Comparison of ENCODE assay signal across 14 cellular contexts in the genomic region with DNA sequence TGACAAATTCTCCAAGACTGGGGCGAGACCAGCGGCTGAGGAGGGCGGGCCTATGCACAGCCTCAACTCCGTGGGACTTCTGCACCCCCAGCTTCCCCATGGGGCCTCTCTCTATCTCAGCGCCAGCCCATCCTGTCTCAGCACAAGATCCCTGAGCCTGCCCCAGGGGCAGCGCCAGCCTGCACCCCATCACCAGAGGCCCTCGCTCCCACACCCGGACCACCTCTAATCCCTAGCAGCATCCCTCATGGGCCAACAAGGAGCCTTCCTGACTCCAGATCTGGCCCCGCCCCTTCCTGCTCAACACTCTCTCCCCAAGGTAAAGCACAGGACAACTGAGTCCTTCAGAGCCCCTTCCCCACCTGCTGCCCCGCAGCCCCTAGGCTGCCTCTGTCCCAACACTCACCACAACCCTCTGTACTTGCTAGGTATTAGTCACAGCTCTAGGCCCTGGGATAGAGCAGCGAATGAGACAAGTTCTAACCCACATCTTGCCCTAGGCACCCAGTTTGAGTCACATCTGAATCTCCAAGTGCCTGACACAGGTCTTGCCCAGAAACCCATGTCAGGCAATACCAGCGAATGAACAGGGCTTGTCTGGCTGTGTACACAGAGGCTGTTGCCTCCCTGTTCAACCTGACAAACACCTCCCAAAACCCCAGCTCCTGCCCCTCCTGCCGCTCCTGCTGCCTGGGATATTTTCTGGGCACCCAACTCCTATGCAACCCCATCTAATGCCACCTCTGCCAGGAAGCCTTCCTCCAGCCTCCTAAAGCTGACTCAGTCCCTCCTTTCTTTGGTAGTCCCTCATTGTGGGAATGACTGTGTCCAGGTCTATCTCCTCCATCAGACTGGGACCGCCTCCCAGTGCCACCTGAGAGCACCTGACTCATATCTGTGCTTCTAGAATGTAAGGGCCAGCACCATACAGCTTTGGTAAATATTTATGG. TPM values are rescaled to one million over a fixed set of nuclear protein-coding genes. Genes with fewer than 3 reads are reported as not detected.
A peak's percentile ranks its signal among the peaks of the same experiment; 100 is the strongest.
DNase-seq lines count a peak whose midpoint lies in the region; ATAC-seq, FAIRE-seq and TF ChIP-seq lines count a peak whose summit lies in the region.
"Had no signal": no experiment of that assay in that cellular context is flagged by ENCODE, and none has a peak within 500 bp of the region (broad histone marks: within the 10 kb centered on the region; RNA-seq: fewer than 3 reads in every experiment).

No MANE protein-coding gene starts in this region.

- WGBS in pancreas, 2 donors = 90% methylated on average over 14 of the region's 14 CpGs

- H3K4me1 Mint-ChIP-seq in stimulated activated naive B cell treated with anti-CD40 and anti-IgM and Interleukin-4, amounts not matched to agents 10 μg/mL and 1 μg/mL and 100 μg/mL, for 72 hours = peaks cover 5 to 9% of the 10 kb centered on the region in 2 donors

- peak overlapping the region; percentile 79 to 87 for H3K27ac Mint-ChIP-seq in activated naive CD4-positive, alpha-beta T cell treated with anti-CD3 and anti-CD28 coated beads, Interleukin-2, amount 50 U/mL, for 72 hours
- H3K27ac Mint-ChIP-seq in stimulated activated naive B cell treated with anti-CD40 and anti-IgM and Interleukin-4, amounts not matched to agents 10 μg/mL and 1 μg/mL and 100 μg/mL, for 72 hours = no peak overlapping the region
- H3K27ac Mint-ChIP-seq: activated naive CD4-positive, alpha-beta T cell treated with anti-CD3 and anti-CD28 coated beads, Interleukin-2, amount 50 U/mL, for 24 hours; T-helper 17 cell had no signal

- DNase-seq in activated naive CD4-positive, alpha-beta T cell treated with anti-CD3 and anti-CD28 coated beads, Interleukin-2, amount 50 U/mL, for 72 hours (ENCODE audit: low spot score in 2 of 2) = peak; percentile 65
- no peak for DNase-seq in activated naive CD4-positive, alpha-beta T cell (lab: John Stamatoyannopoulos, UW)
- DNase-seq in NCI-H226 (peak; percentile 66), epithelial cell of esophagus (ENCODE audit: low read depth) (peak; percentile 100), SK-N-DZ (ENCODE audit: low spot score) (no peak), pancreas (no peak), erythroblast (lab: John Stamatoyannopoulos, UW) (no peak)
- no peak for DNase-seq in stimulated activated naive B cell treated with anti-CD40 and anti-IgM and Interleukin-4, amounts not matched to agents 10 μg/mL and 1 μg/mL and 100 μg/mL, for 72 hours
- DNase-seq: CD8-positive, alpha-beta memory T cell; naive B cell; NCI-H526 treated with DMSO at 0.1 percent for 48 hours; T-helper 17 cell had no signal

- ATAC-seq in activated naive CD4-positive, alpha-beta T cell treated with anti-CD3 and anti-CD28 coated beads, Interleukin-2, amount 50 U/mL, for 72 hours = peak; percentile 93 to 97
- ATAC-seq in stimulated activated naive B cell treated with anti-CD40 and anti-IgM and Interleukin-4, amounts not matched to agents 10 μg/mL and 1 μg/mL and 100 μg/mL, for 72 hours (replicated peaks) = peak; percentile 63 to 83
- no peak for ATAC-seq in pancreas
- ATAC-seq: T-helper 17 cell had no signal

- intact Hi-C loops in pancreas (cut with DNase I) = no loop called here

- H3K27me3 Mint-ChIP-seq in stimulated activated naive B cell treated with anti-CD40 and anti-IgM and Interleukin-4, amounts not matched to agents 10 μg/mL and 1 μg/mL and 100 μg/mL, for 72 hours = no peaks in the 10 kb centered on the region
- H3K27me3 Mint-ChIP-seq: activated naive CD4-positive, alpha-beta T cell treated with anti-CD3 and anti-CD28 coated beads, Interleukin-2, amount 50 U/mL, for 24 hours; naive B cell had no signal

- H3K36me3 Mint-ChIP-seq in activated naive CD4-positive, alpha-beta T cell treated with anti-CD3 and anti-CD28 coated beads, Interleukin-2, amount 50 U/mL, for 72 hours = no peaks in the 10 kb centered on the region
- H3K36me3 Mint-ChIP-seq in stimulated activated naive B cell treated with anti-CD40 and anti-IgM and Interleukin-4, amounts not matched to agents 10 μg/mL and 1 μg/mL and 100 μg/mL, for 72 hours = no peaks in the 10 kb centered on the region
- H3K36me3 Mint-ChIP-seq: activated naive CD4-positive, alpha-beta T cell treated with anti-CD3 and anti-CD28 coated beads, Interleukin-2, amount 50 U/mL, for 24 hours; CD8-positive, alpha-beta memory T cell; naive B cell had no signal

- H3K4me3 Mint-ChIP-seq in stimulated activated naive B cell treated with anti-CD40 and anti-IgM and Interleukin-4, amounts not matched to agents 10 μg/mL and 1 μg/mL and 100 μg/mL, for 72 hours = no peak overlapping the region
- H3K4me3 Mint-ChIP-seq: activated naive CD4-positive, alpha-beta T cell treated with anti-CD3 and anti-CD28 coated beads, Interleukin-2, amount 50 U/mL, for 24 hours; CD8-positive, alpha-beta memory T cell; naive B cell; T-helper 17 cell had no signal

- H3K4me3 ChIP-seq in epithelial cell of esophagus (ENCODE audit: low read length) = no peak overlapping the region
- no peak overlapping the region for H3K4me3 ChIP-seq in pancreas

- H3K9me3 ChIP-seq in pancreas = no peaks in the 10 kb centered on the region

- FAIRE-seq in pancreas (lab: Jason Lieb, UNC) = no peak

- no peak for TF ChIP-seq CTCF in epithelial cell of esophagus (IDR thresholded peaks at IDR 0.05; ENCODE audit: insufficient read depth, low read depth, low read length, missing control alignments)
- TF ChIP-seq CTCF in pancreas (IDR thresholded peaks at IDR 0.05) = no peak

- no peaks in the 10 kb centered on the region for H3K4me1 ChIP-seq in pancreas

- H3K27me3 ChIP-seq in pancreas = no peaks in the 10 kb centered on the region

- no peak for TF ChIP-seq POLR2A in erythroblast (IDR thresholded peaks at IDR 0.05; ENCODE audit: low read length)

- H3K9me3 Mint-ChIP-seq in activated naive CD4-positive, alpha-beta T cell treated with anti-CD3 and anti-CD28 coated beads, Interleukin-2, amount 50 U/mL, for 72 hours = no peaks in the 10 kb centered on the region
- H3K9me3 Mint-ChIP-seq in stimulated activated naive B cell treated with anti-CD40 and anti-IgM and Interleukin-4, amounts not matched to agents 10 μg/mL and 1 μg/mL and 100 μg/mL, for 72 hours = no peaks in the 10 kb centered on the region
- H3K9me3 Mint-ChIP-seq: activated naive CD4-positive, alpha-beta T cell treated with anti-CD3 and anti-CD28 coated beads, Interleukin-2, amount 50 U/mL, for 24 hours; CD8-positive, alpha-beta memory T cell; naive B cell had no signal

- H3K36me3 ChIP-seq in pancreas = no peaks in the 10 kb centered on the region

- no peak overlapping the region for H3K27ac ChIP-seq in pancreas
- H3K27ac ChIP-seq: KMS-11 had no signal

RNA-seq across cellular contexts. Expression of a gene that starts 18.6 kb away (rescaled TPM):
- total RNA-seq in activated naive CD4-positive, alpha-beta T cell treated with anti-CD3 and anti-CD28 coated beads, Interleukin-2, amount 50 U/mL, for 72 hours = 1 to 10 TPM; 3.5 to 4.0 TPM
- 11.5 and 14.1 TPM in 2 replicates for polyA plus RNA-seq in SK-N-DZ (2014; cell fraction: cytosol; rRNA removed)
- 16.0 and 32.3 TPM in 2 replicates for polyA plus RNA-seq in SK-N-DZ (2014; cell fraction: nucleus; rRNA removed)
- total RNA-seq in pancreas = 1 to 10 TPM; 1.9 to 3.6 (median 3.1) TPM
- polyA plus RNA-seq in pancreas = 10 to 100 TPM in 1 of 2 donors, 1 to 10 TPM in 1; 4.8 to 10.5 TPM
- polyA plus RNA-seq: CD8-positive, alpha-beta memory T cell had no signal

RNA-seq across cellular contexts. Expression of a gene that starts 24.5 kb away (rescaled TPM):
- total RNA-seq in activated naive CD4-positive, alpha-beta T cell treated with anti-CD3 and anti-CD28 coated beads, Interleukin-2, amount 50 U/mL, for 72 hours = 10 to 100 TPM; 12.5 to 13.9 TPM
- 15.1 and 16.2 TPM in 2 replicates for polyA plus RNA-seq in SK-N-DZ (2014; cell fraction: cytosol; rRNA removed)
- 10.9 and 12.3 TPM in 2 replicates for polyA plus RNA-seq in SK-N-DZ (2014; cell fraction: nucleus; rRNA removed)
- 1 to 10 TPM; 3.9 to 8.5 (median 5.8) TPM for total RNA-seq in pancreas
- polyA plus RNA-seq in pancreas = 1 to 10 TPM; 4.9 to 6.2 TPM

RNA-seq across cellular contexts. Expression of a gene that starts 57.4 kb away (rescaled TPM):
- total RNA-seq in activated naive CD4-positive, alpha-beta T cell treated with anti-CD3 and anti-CD28 coated beads, Interleukin-2, amount 50 U/mL, for 72 hours = 1 to 10 TPM; 2.0 to 4.0 TPM
- 59.1 and 60.5 TPM in 2 replicates for polyA plus RNA-seq in SK-N-DZ (2014; cell fraction: cytosol; rRNA removed)
- 28.8 and 38.0 TPM in 2 replicates for polyA plus RNA-seq in SK-N-DZ (2014; cell fraction: nucleus; rRNA removed)
- under 1 TPM; 0.09 to 0.44 (median 0.32) TPM for total RNA-seq in pancreas
- polyA plus RNA-seq in pancreas = 1 to 10 TPM in 1 of 2 donors, under 1 TPM in 1; 0.30 to 1.2 TPM

Comparison
In these comparisons a context has a peak if more than half of its experiments do, and no peak if none do; other contexts are left out.
1. DNase-seq: peak in activated naive CD4-positive, alpha-beta T cell treated with anti-CD3 and anti-CD28 coated beads, Interleukin-2, amount 50 U/mL, for 72 hours (2 of 2), NCI-H226 (single experiment) and epithelial cell of esophagus (single experiment); none in activated naive CD4-positive, alpha-beta T cell (0 of 4), stimulated activated naive B cell treated with anti-CD40 and anti-IgM and Interleukin-4, amounts not matched to agents 10 μg/mL and 1 μg/mL and 100 μg/mL, for 72 hours (single experiment), SK-N-DZ (single experiment), pancreas (0 of 6) and erythroblast (0 of 2).
2. ATAC-seq: peak in activated naive CD4-positive, alpha-beta T cell treated with anti-CD3 and anti-CD28 coated beads, Interleukin-2, amount 50 U/mL, for 72 hours (2 of 2) and stimulated activated naive B cell treated with anti-CD40 and anti-IgM and Interleukin-4, amounts not matched to agents 10 μg/mL and 1 μg/mL and 100 μg/mL, for 72 hours (2 of 2); none in pancreas (0 of 4).